Comparison of ENCODE assay signal across 14 cellular contexts in genomic region chr20:50745634-50746137, GRCh38. TPM values are rescaled to one million over a fixed set of nuclear protein-coding genes. Genes with fewer than 3 reads are reported as not detected.
DNase-seq lines count a peak whose midpoint lies in the region; ATAC-seq, FAIRE-seq and TF ChIP-seq lines count a peak whose summit lies in the region.
"Had no signal": no experiment of that assay in that cellular context is flagged by ENCODE, and none has a peak within 500 bp of the region (broad histone marks: within the 10 kb centered on the region; RNA-seq: fewer than 3 reads in every experiment).

No MANE protein-coding gene starts in this region.

- TF ChIP-seq POLR2A in body of pancreas (IDR thresholded peaks at IDR 0.05): no peak

- no peak for TF ChIP-seq CTCF in A673 (conservative IDR thresholded peaks at IDR 0.05; ENCODE audit: low read depth, low read length)
- no peak for TF ChIP-seq CTCF in body of pancreas (IDR thresholded peaks at IDR 0.05)
- TF ChIP-seq CTCF in GM10248 (IDR thresholded peaks at IDR 0.05; ENCODE audit: control extremely low read depth, extremely low read depth, low read depth, missing control alignments): no peak

- H3K27ac ChIP-seq in A673 (ENCODE audit: low read depth, low read length, poor library complexity, severe bottlenecking): peak overlapping the region; percentile 44
- H3K27ac ChIP-seq in body of pancreas: peak overlapping the region; percentile 42 to 89 (median 49)
- peak overlapping the region; percentile 42 to 56 for H3K27ac ChIP-seq in mucosa of rectum (ENCODE audit: low read depth in 2 of 2, low read length in 2 of 2)
- H3K27ac ChIP-seq in substantia nigra (ENCODE audit: low read depth, low read length, poor library complexity, severe bottlenecking): no peak overlapping the region

- ATAC-seq in body of pancreas (no peak), GM18909 (IDR thresholded peaks at IDR 0.05; ENCODE audit: poor library complexity, unreplicated experiment) (no peak)

- CTCF ChIA-PET in A673 (lab: Charles Lee): interaction anchor here (0.8 kb wide), 1 partner anchor 28 kb away, joined by 3 read pairs; no protein-coding TSS in a partner anchor
- CTCF ChIA-PET in HEK293T (lab: Yijun Ruan, JAX): interaction anchor here (0.6 to 2.1 kb wide), 4 partner anchors 18 to 119 kb away, joined by 3 to 15 read pairs (median 6); partner anchors contain the start of gene BCAS4
- CTCF ChIA-PET in GM10248 (lab: Yijun Ruan, JAX): no interaction called here

- POLR2A ChIA-PET in A673 (lab: Charles Lee; ENCODE audit: low non-redundant PET): no interaction called here
- POLR2A ChIA-PET in HEK293T (lab: Yijun Ruan, JAX): interaction anchor here (1.1 kb wide), 1 partner anchor 21 kb away, joined by 3 read pairs; no protein-coding TSS in a partner anchor
- POLR2A ChIA-PET in GM10248 (lab: Yijun Ruan, JAX): no interaction called here

- H3K36me3 ChIP-seq in A673 (ENCODE audit: insufficient read depth, low read length, poor library complexity, severe bottlenecking): peaks cover 29% of the 10 kb centered on the region
- H3K36me3 ChIP-seq in body of pancreas (replicated peaks in 1 of 2; ENCODE audit: insufficient read depth in 1 of 2, low read depth in 2 of 2): no peaks in the 10 kb centered on the region
- H3K36me3 ChIP-seq in mucosa of rectum (ENCODE audit: control insufficient read depth in 2 of 2, insufficient read depth in 2 of 2, low read length in 2 of 2): peaks cover 8 to 12% of the 10 kb centered on the region in 2 donors

- WGBS in body of pancreas, 2 donors: 66 to 72% methylated on average over 2 of the region's 2 CpGs

- H3K9ac ChIP-seq in mucosa of rectum (ENCODE audit: low read depth in 1 of 2, low read length in 2 of 2): peak overlapping the region in 1 of 2 donors; percentile 7

- H3K4me1 ChIP-seq in A673 (ENCODE audit: insufficient read depth, low read length, poor library complexity, severe bottlenecking): peaks cover 47% of the 10 kb centered on the region
- peaks cover 83% of the 10 kb centered on the region for H3K4me1 ChIP-seq in body of pancreas
- H3K4me1 ChIP-seq in mucosa of rectum (ENCODE audit: control insufficient read depth in 2 of 2, insufficient read depth in 2 of 2, low read length in 2 of 2): peaks cover 19 to 40% of the 10 kb centered on the region in 2 donors

- H3K27me3 ChIP-seq in A673 (replicated peaks; ENCODE audit: insufficient read depth, low read depth, low read length, poor library complexity) (no peaks in the 10 kb centered on the region), body of pancreas (no peaks in the 10 kb centered on the region), mucosa of rectum (ENCODE audit: control insufficient read depth in 2 of 2, insufficient read depth in 2 of 2, low read length in 2 of 2) (no peaks in the 10 kb centered on the region)

- H3K4me3 ChIP-seq in A673 (ENCODE audit: low read depth, low read length, poor library complexity, severe bottlenecking) (no peak overlapping the region), body of pancreas (no peak overlapping the region), mucosa of rectum (ENCODE audit: low read length in 2 of 2) (peak overlapping the region in 1 of 2 donors; percentile 19)

- intact Hi-C loops in A673 (cut with micrococcal nuclease; ENCODE audit: unreplicated experiment) (loop anchor here (10.0 kb wide), 1 partner anchor 111 kb away; no protein-coding TSS in a partner anchor), body of pancreas (cut with DNase I) (no loop called here)

- H3K9me3 ChIP-seq in A673 (ENCODE audit: low read depth, low read length, poor library complexity, severe bottlenecking): no peaks in the 10 kb centered on the region
- no peaks in the 10 kb centered on the region for H3K9me3 ChIP-seq in body of pancreas
- no peaks in the 10 kb centered on the region for H3K9me3 ChIP-seq in mucosa of rectum (ENCODE audit: control insufficient read depth in 2 of 2, low read length in 2 of 2)

- no peak for FAIRE-seq in frontal cortex (lab: Jason Lieb, UNC)
- FAIRE-seq: bronchial epithelial cell had no signal

- BruUV-seq in A673 (replicated peaks; lab: Mats Ljungman, UMichigan): no TSS peak

- no peak for DNase-seq in A673 (ENCODE audit: low spot score)
- no peak for DNase-seq in HEK293T (ENCODE audit: extremely low spot score)
- no peak for DNase-seq in body of pancreas
- no peak for DNase-seq in substantia nigra (lab: John Stamatoyannopoulos, UW)
- DNase-seq in GM10248 (ENCODE audit: extremely low spot score): no peak
- no peak for DNase-seq in frontal cortex (ENCODE audit: low spot score in 2 of 2)
- DNase-seq: GF-D8; HCEC 1CT; mesendoderm; NCI-H510A; stimulated activated CD4-positive, alpha-beta T cell treated with anti-CD3 and anti-CD28 coated beads, Interleukin-2, amount 100 ng/mL, for 48 hours had no signal

TF ChIP-seq in HEK293T, 16 proteins besides CTCF, POLR2A, EP300 and RAD21:
- TF ChIP-seq, protein P1, sequence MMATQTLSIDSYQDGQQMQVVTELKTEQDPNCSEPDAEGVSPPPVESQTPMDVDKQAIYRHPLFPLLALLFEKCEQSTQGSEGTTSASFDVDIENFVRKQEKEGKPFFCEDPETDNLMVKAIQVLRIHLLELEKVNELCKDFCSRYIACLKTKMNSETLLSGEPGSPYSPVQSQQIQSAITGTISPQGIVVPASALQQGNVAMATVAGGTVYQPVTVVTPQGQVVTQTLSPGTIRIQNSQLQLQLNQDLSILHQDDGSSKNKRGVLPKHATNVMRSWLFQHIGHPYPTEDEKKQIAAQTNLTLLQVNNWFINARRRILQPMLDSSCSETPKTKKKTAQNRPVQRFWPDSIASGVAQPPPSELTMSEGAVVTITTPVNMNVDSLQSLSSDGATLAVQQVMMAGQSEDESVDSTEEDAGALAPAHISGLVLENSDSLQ (IDR thresholded peaks at IDR 0.05): peak; percentile 36; the same call in 1 of the 2 replicates
- no peak for TF ChIP-seq FOXK2 (IDR thresholded peaks at IDR 0.05)
- no peak for TF ChIP-seq LEF1 (IDR thresholded peaks at IDR 0.05; ENCODE audit: borderline replicate concordance)
- TF ChIP-seq NFRKB (IDR thresholded peaks at IDR 0.05): no peak
- no peak for TF ChIP-seq CTBP1 (IDR thresholded peaks at IDR 0.05; ENCODE audit: borderline replicate concordance)
- TF ChIP-seq SP1 (IDR thresholded peaks at IDR 0.05): no peak
- TF ChIP-seq HDGF (IDR thresholded peaks at IDR 0.05; ENCODE audit: borderline replicate concordance): no peak
- no peak for TF ChIP-seq ARNT (IDR thresholded peaks at IDR 0.05)
- TF ChIP-seq ZNF384 (IDR thresholded peaks at IDR 0.05): peak; percentile 79
- no peak for TF ChIP-seq FOXA1 (IDR thresholded peaks at IDR 0.05)

RNA-seq across cellular contexts. Expression of gene PARD6B, which starts 14.3 kb away (rescaled TPM):
- 24.7 and 28.1 TPM in 2 replicates for total RNA-seq in A673 (2021)
- 1 to 10 TPM; 4.6 to 8.6 TPM for total RNA-seq in body of pancreas
- 20.4 TPM for total RNA-seq in frontal cortex

RNA-seq across cellular contexts. Expression of gene BCAS4, which starts 49.2 kb away (rescaled TPM):
- 28.4 and 35.2 TPM in 2 replicates for total RNA-seq in A673 (2021)
- total RNA-seq in body of pancreas: 1 to 10 TPM in 1 of 2 donors, under 1 TPM in 1; under 0.01 to 2.3 TPM
- 11.4 TPM for total RNA-seq in frontal cortex

RNA-seq across cellular contexts. Expression of gene RIPOR3, which starts 54.3 kb away (rescaled TPM):
- total RNA-seq in A673 (2021): 19.1 and 21.6 TPM in 2 replicates
- 1 to 10 TPM; 2.3 to 6.9 TPM for total RNA-seq in body of pancreas
- total RNA-seq in frontal cortex: 0.41 TPM
